ENCODE assay signal across 25 cellular contexts in the genomic region with DNA sequence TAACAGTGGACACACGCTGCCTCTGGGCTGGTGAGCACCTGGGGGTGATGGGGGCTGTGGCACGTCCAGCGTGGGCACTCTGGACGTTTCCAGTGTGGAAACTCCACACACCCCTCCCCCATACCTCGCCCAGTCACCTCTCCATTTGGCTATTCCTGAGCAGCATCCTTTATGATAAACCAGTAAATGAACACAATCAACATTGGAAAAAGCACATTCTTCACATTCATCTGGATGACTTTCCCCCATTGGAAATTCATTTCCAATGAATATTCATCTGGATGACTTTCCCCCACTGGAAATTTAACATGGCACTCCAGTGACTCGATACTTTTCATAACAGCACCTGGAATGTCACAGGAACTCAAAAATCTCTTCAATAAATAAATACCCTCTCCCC.
"Had no signal": no experiment of that assay in that cellular context is flagged by ENCODE, and none has a peak within 500 bp of the region (broad histone marks: within the 10 kb centered on the region; RNA-seq: fewer than 3 reads in every experiment).

No MANE protein-coding gene starts in this region.

- H3K27ac Mint-ChIP-seq: activated CD4-positive, alpha-beta T cell treated with anti-CD3 and anti-CD28 coated beads for 36 hours; activated naive CD8-positive, alpha-beta T cell treated with anti-CD3 and anti-CD28 coated beads for 36 hours; activated T-cell treated with anti-CD3 and anti-CD28 coated beads, Interleukin-2, amount 50 U/mL, for 24 hours; activated T-helper 17 cell treated with anti-CD3 and anti-CD28 coated beads, Interleukin-2, amount 50 U/mL, for 72 hours; natural killer cell treated with Interleukin-12 subunit alpha and Interleukin-12 subunit beta and Interleukin-15 and Interleukin-18, amount 100 ng/mL, for 72 hours; stimulated activated naive B cell treated with anti-CD40 and anti-IgM and Interleukin-4, amounts not matched to agents 10 μg/mL and 1 μg/mL and 100 μg/mL, for 72 hours; T-helper 1 cell treated with Interleukin-12 subunit alpha and Interleukin-12 subunit beta and Interleukin-4 antibody, amounts not matched to agents 30 μg/mL and 1 μg/mL, for 36 hours; WTC11 had no signal

- H3K27me3 ChIP-seq: transverse colon, uterus had no signal

- H3K27ac ChIP-seq: heart right ventricle, transverse colon had no signal

- H3K36me3 ChIP-seq: heart right ventricle, transverse colon, uterus had no signal

- H3K27me3 Mint-ChIP-seq: activated CD4-positive, alpha-beta T cell treated with anti-CD3 and anti-CD28 coated beads for 36 hours; activated naive CD8-positive, alpha-beta T cell treated with anti-CD3 and anti-CD28 coated beads for 36 hours; activated T-cell treated with anti-CD3 and anti-CD28 coated beads, Interleukin-2, amount 50 U/mL, for 24 hours; activated T-helper 17 cell treated with anti-CD3 and anti-CD28 coated beads, Interleukin-2, amount 50 U/mL, for 72 hours had no signal

- H3K4me1 Mint-ChIP-seq: stimulated activated naive B cell treated with anti-CD40 and anti-IgM and Interleukin-4, amounts not matched to agents 10 μg/mL and 1 μg/mL and 100 μg/mL, for 72 hours had no signal

- H3K9me3 Mint-ChIP-seq: activated naive CD8-positive, alpha-beta T cell treated with anti-CD3 and anti-CD28 coated beads for 36 hours; activated T-cell treated with anti-CD3 and anti-CD28 coated beads, Interleukin-2, amount 50 U/mL, for 24 hours; activated T-helper 17 cell treated with anti-CD3 and anti-CD28 coated beads, Interleukin-2, amount 50 U/mL, for 72 hours; natural killer cell treated with Interleukin-12 subunit alpha and Interleukin-12 subunit beta and Interleukin-15 and Interleukin-18, amount 100 ng/mL, for 72 hours; T-helper 1 cell treated with Interleukin-12 subunit alpha and Interleukin-12 subunit beta and Interleukin-4 antibody, amounts not matched to agents 30 μg/mL and 1 μg/mL, for 36 hours had no signal

- H3K9me3 ChIP-seq: heart right ventricle, transverse colon, uterus had no signal

- ATAC-seq: heart right ventricle; left lobe of liver; natural killer cell treated with Interleukin-12 subunit alpha and Interleukin-12 subunit beta and Interleukin-15 and Interleukin-18, amount 100 ng/mL, for 72 hours had no signal

- H3K4me2 ChIP-seq: smooth muscle cell had no signal

- H3K4me3 Mint-ChIP-seq: activated CD4-positive, alpha-beta T cell treated with anti-CD3 and anti-CD28 coated beads for 36 hours; activated naive CD8-positive, alpha-beta T cell treated with anti-CD3 and anti-CD28 coated beads for 36 hours; activated T-cell treated with anti-CD3 and anti-CD28 coated beads, Interleukin-2, amount 50 U/mL, for 24 hours; activated T-helper 17 cell treated with anti-CD3 and anti-CD28 coated beads, Interleukin-2, amount 50 U/mL, for 72 hours; natural killer cell treated with Interleukin-12 subunit alpha and Interleukin-12 subunit beta and Interleukin-15 and Interleukin-18, amount 100 ng/mL, for 72 hours; stimulated activated naive B cell treated with anti-CD40 and anti-IgM and Interleukin-4, amounts not matched to agents 10 μg/mL and 1 μg/mL and 100 μg/mL, for 72 hours; T-helper 1 cell treated with Interleukin-12 subunit alpha and Interleukin-12 subunit beta and Interleukin-4 antibody, amounts not matched to agents 30 μg/mL and 1 μg/mL, for 36 hours; WTC11 had no signal

- H3K4me1 ChIP-seq: transverse colon, uterus had no signal

- H3K4me3 ChIP-seq: heart right ventricle, lung, smooth muscle cell, transverse colon, uterus had no signal

- DNase-seq: activated CD8-positive, alpha-beta memory T cell treated with anti-CD3 and anti-CD28 coated beads for 24 hours; activated CD8-positive, alpha-beta memory T cell treated with anti-CD3 and anti-CD28 coated beads, Interleukin-2, amount 50 U/mL, for 4 hours; activated naive CD8-positive, alpha-beta T cell treated with anti-CD3 and anti-CD28 coated beads for 36 hours; activated T-cell treated with anti-CD3 and anti-CD28 coated beads, Interleukin-2, amount 50 U/mL, for 24 hours; amniotic stem cell; cerebellar nuclear complex; cortex of kidney; foreskin fibroblast; heart right ventricle; midbrain; stimulated activated CD4-positive, alpha-beta T cell treated with anti-CD3 and anti-CD28 coated beads, Interleukin-15, amount 100 ng/mL, for 24 hours; stimulated activated CD4-positive, alpha-beta T cell treated with anti-CD3 and anti-CD28 coated beads, Interleukin-2, amount 100 ng/mL, for 48 hours; stimulated activated CD8-positive, alpha-beta memory T cell treated with anti-CD3 and anti-CD28 coated beads, Interleukin-4, amount 100 ng/mL, for 48 hours; stimulated activated naive B cell treated with anti-CD40 and anti-IgM and Interleukin-4, amounts not matched to agents 10 μg/mL and 1 μg/mL and 100 μg/mL, for 72 hours; T1000; transverse colon; uterus had no signal
